Comparison of ENCODE assay signal across 9 cellular contexts in genomic region chr14:44154446-44154845, GRCh38.
"Had no signal": no experiment of that assay in that cellular context is flagged by ENCODE, and none has a peak within 500 bp of the region (broad histone marks: within the 10 kb centered on the region; RNA-seq: fewer than 3 reads in every experiment).

No MANE protein-coding gene starts in this region.

- H3K36me3 ChIP-seq: HAP-1 had no signal

- H3K4me1 ChIP-seq: HAP-1 had no signal

- ATAC-seq: GM23338, HCT116, HepG2 had no signal

- H3K9me3 ChIP-seq: HAP-1 had no signal

- H3K4me2 ChIP-seq: GM23338, KMS-11 had no signal

- DNase-seq: H7, HFFc6, KBM-7 had no signal

- FAIRE-seq: HepG2, HTR-8/SVneo had no signal

- H3K27ac ChIP-seq: KMS-11 had no signal

- H3K4me3 ChIP-seq: GM23338, HAP-1 had no signal

- H3K9ac ChIP-seq: KMS-11 had no signal

- H2AFZ ChIP-seq: GM23338 had no signal
